In genomic region chr9:108386859-108387384, GRCh38 we compare ENCODE assay signal across 1 cellular context.
A peak's percentile ranks its signal among the peaks of the same experiment; 100 is the strongest.
TF ChIP-seq lines count a peak whose summit lies in the region.

No MANE protein-coding gene starts in this region.

TF ChIP-seq in IMR-90, 13 proteins besides CTCF, POLR2A, EP300 and RAD21 (continued from another document):
- TF ChIP-seq FOS (IDR thresholded peaks at IDR 0.05; ENCODE audit: low read depth, low read length) = peak; percentile 58; the same call in 1 of the 2 replicates
